ENCODE assay signal across 1 cellular context in the genomic region with DNA sequence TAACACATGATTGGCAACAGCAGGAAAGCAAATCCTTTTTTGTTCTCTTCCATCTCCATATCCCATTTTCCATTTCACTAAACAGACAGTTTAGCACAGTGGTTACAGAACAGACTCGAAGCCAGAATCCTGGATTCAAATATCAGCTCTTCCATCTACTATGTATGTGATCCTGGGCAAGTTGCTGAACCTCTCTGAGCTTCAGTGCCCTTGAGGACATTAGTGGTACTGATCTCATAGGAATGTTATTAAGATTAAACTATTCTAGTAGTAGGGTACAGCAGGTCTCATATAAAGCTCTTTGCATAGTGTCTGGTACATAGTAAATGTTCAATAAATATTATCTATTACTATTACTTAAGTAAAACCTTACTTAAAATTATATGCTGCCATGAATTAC.
TF ChIP-seq lines count a peak whose summit lies in the region.

No MANE protein-coding gene starts in this region.

TF ChIP-seq in WTC11, 78 proteins besides CTCF, POLR2A, EP300 and RAD21 (continued from another document):
- TF ChIP-seq, protein P1, sequence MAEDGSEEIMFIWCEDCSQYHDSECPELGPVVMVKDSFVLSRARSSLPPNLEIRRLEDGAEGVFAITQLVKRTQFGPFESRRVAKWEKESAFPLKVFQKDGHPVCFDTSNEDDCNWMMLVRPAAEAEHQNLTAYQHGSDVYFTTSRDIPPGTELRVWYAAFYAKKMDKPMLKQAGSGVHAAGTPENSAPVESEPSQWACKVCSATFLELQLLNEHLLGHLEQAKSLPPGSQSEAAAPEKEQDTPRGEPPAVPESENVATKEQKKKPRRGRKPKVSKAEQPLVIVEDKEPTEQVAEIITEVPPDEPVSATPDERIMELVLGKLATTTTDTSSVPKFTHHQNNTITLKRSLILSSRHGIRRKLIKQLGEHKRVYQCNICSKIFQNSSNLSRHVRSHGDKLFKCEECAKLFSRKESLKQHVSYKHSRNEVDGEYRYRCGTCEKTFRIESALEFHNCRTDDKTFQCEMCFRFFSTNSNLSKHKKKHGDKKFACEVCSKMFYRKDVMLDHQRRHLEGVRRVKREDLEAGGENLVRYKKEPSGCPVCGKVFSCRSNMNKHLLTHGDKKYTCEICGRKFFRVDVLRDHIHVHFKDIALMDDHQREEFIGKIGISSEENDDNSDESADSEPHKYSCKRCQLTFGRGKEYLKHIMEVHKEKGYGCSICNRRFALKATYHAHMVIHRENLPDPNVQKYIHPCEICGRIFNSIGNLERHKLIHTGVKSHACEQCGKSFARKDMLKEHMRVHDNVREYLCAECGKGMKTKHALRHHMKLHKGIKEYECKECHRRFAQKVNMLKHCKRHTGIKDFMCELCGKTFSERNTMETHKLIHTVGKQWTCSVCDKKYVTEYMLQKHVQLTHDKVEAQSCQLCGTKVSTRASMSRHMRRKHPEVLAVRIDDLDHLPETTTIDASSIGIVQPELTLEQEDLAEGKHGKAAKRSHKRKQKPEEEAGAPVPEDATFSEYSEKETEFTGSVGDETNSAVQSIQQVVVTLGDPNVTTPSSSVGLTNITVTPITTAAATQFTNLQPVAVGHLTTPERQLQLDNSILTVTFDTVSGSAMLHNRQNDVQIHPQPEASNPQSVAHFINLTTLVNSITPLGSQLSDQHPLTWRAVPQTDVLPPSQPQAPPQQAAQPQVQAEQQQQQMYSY (CRISPR knock-in tag; IDR thresholded peaks at IDR 0.05): no peak
- TF ChIP-seq ZNF263 (CRISPR knock-in tag; IDR thresholded peaks at IDR 0.05; ENCODE audit: low read depth) (no peak), GRHL2 (CRISPR knock-in tag; IDR thresholded peaks at IDR 0.05; ENCODE audit: insufficient replicate concordance, severe bottlenecking) (no peak), EMX1 (CRISPR knock-in tag; IDR thresholded peaks at IDR 0.05) (no peak)
- TF ChIP-seq, protein P2, sequence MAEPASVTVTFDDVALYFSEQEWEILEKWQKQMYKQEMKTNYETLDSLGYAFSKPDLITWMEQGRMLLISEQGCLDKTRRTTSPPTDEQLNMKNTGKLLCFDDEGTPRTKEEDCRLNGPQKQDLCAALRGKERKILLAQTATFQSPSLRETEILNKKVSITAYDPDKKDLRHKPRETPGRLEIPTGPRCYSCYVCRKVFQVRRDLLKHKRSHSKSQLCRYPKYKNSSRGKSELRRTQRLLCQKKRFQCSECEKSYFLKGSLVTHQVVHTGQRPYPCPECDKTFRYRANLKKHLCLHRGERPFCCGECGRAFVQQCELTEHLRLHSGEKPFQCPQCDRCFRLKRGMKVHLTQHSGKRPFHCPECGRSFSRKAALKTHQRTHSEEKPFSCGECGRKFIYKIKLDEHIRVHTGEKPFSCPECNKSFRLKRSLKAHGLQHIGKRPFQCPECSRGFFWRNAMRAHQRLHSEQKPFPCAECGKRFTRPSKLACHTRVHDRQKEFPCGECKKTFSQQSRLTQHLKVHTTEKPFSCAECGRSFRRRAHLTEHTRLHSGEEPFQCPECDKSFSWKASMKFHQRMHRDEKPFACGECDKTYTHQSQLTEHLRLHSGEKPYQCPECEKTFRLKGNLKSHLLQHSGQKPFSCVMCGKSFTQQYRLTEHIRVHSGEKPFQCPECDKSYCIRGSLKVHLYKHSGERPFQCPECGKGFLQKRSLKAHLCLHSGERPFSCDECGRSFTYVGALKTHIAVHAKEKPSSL (CRISPR knock-in tag; conservative IDR thresholded peaks at IDR 0.05): no peak
